27 cellular contexts compared by ENCODE assay signal in genomic region chr11:50080256-50080655, GRCh38. TPM values are rescaled to one million over a fixed set of nuclear protein-coding genes. Genes with fewer than 3 reads are reported as not detected.
DNase-seq lines count a peak whose midpoint lies in the region; ATAC-seq, FAIRE-seq and TF ChIP-seq lines count a peak whose summit lies in the region.
"Had no signal": no experiment of that assay in that cellular context is flagged by ENCODE, and none has a peak within 500 bp of the region (broad histone marks: within the 10 kb centered on the region; RNA-seq: fewer than 3 reads in every experiment).

No MANE protein-coding gene starts in this region.

- CTCF ChIA-PET in CD8-positive, alpha-beta T cell (lab: Charles Lee): no interaction called here

- in situ Hi-C loops in Caki2 (cut with HindIII; ENCODE audit: low pct_unique_long_range_greater_than_20kb, low sequenced_read_pairs): no loop called here

- H3K27me3 ChIP-seq in CD8-positive, alpha-beta T cell (ENCODE audit: insufficient read depth, low read length): no peaks in the 10 kb centered on the region
- H3K27me3 ChIP-seq: BLaER1 had no signal

- no peaks in the 10 kb centered on the region for H3K4me1 ChIP-seq in CD8-positive, alpha-beta T cell (ENCODE audit: insufficient read depth, low read length)
- H3K4me1 ChIP-seq: BLaER1, HAP-1 had no signal

- no peak overlapping the region for H3K27ac ChIP-seq in CD8-positive, alpha-beta T cell (ENCODE audit: low read depth, low read length)
- H3K27ac ChIP-seq: BLaER1, C4-2B had no signal

- no peak overlapping the region for H3K4me3 Mint-ChIP-seq in CD8-positive, alpha-beta T cell
- H3K4me3 Mint-ChIP-seq: B cell; CD4-positive, CD25-positive, alpha-beta regulatory T cell; CD8-positive, alpha-beta memory T cell; HFFc6 had no signal

- no peak for ATAC-seq in GM18519 (IDR thresholded peaks at IDR 0.05; ENCODE audit: low FRiP score, unreplicated experiment)
- ATAC-seq in CD8-positive, alpha-beta T cell: no peak

- H3K36me3 Mint-ChIP-seq in CD8-positive, alpha-beta T cell: no peaks in the 10 kb centered on the region
- H3K36me3 Mint-ChIP-seq: CD4-positive, CD25-positive, alpha-beta regulatory T cell had no signal

- no peaks in the 10 kb centered on the region for H3K9me3 ChIP-seq in CD8-positive, alpha-beta T cell (ENCODE audit: low read length)
- H3K9me3 ChIP-seq: BLaER1, HAP-1 had no signal

- intact Hi-C loops in CD8-positive, alpha-beta T cell (cut with DNase I, micrococcal nuclease): no loop called here

- peaks cover 13% of the 10 kb centered on the region for H3K9me3 Mint-ChIP-seq in CD8-positive, alpha-beta T cell

- no peaks in the 10 kb centered on the region for H3K27me3 Mint-ChIP-seq in CD8-positive, alpha-beta T cell (ENCODE audit: low read depth)
- H3K27me3 Mint-ChIP-seq: B cell; CD4-positive, CD25-positive, alpha-beta regulatory T cell; CD8-positive, alpha-beta memory T cell had no signal

- H3K4me1 Mint-ChIP-seq in CD8-positive, alpha-beta T cell (ENCODE audit: low read depth): no peaks in the 10 kb centered on the region
- H3K4me1 Mint-ChIP-seq: B cell; CD4-positive, CD25-positive, alpha-beta regulatory T cell; CD8-positive, alpha-beta memory T cell had no signal

- no peak overlapping the region for H3K27ac Mint-ChIP-seq in CD8-positive, alpha-beta T cell
- H3K27ac Mint-ChIP-seq: B cell; CD4-positive, CD25-positive, alpha-beta regulatory T cell; CD8-positive, alpha-beta memory T cell; HFFc6 had no signal

- no peak for TF ChIP-seq CTCF in fibroblast of mammary gland (conservative IDR thresholded peaks at IDR 0.05; ENCODE audit: control insufficient read depth, insufficient read depth, low read depth, low read length)
- TF ChIP-seq CTCF in CD8-positive, alpha-beta T cell (IDR thresholded peaks at IDR 0.05): no peak

- no peaks in the 10 kb centered on the region for H3K36me3 ChIP-seq in CD8-positive, alpha-beta T cell (ENCODE audit: insufficient read depth, low read length)
- H3K36me3 ChIP-seq: BLaER1, HAP-1 had no signal

- POLR2A ChIA-PET in CD8-positive, alpha-beta T cell (lab: Charles Lee): no interaction called here

- DNase-seq in A172 (ENCODE audit: low spot score) (peak; percentile 14), Caki2 (ENCODE audit: low read depth) (peak; percentile 15), RCC 7860 (ENCODE audit: low spot score) (peak; percentile 68), fibroblast of mammary gland (ENCODE audit: low read depth) (peak; percentile 5), RPMI8226 (no peak), NCI-H187 (lab: John Stamatoyannopoulos, UW) (no peak)
- DNase-seq in CD8-positive, alpha-beta T cell: no peak
- DNase-seq: 8988T; Calu3; CD4-positive, CD25-positive, alpha-beta regulatory T cell; CD8-positive, alpha-beta memory T cell; DMS53; DMS79 treated with DMSO at 0.1 percent for 48 hours; GF-D8; GOT3; HFFc6 had no signal

- FAIRE-seq in RCC 7860 (lab: Jason Lieb, UNC): no peak
- FAIRE-seq: GM12891, GM18507, H54 had no signal

- H3K4me3 ChIP-seq in fibroblast of mammary gland (ENCODE audit: control insufficient read depth, low read depth, low read length): no peak overlapping the region
- no peak overlapping the region for H3K4me3 ChIP-seq in CD8-positive, alpha-beta T cell (ENCODE audit: low read depth, low read length)
- H3K4me3 ChIP-seq: BLaER1, HAP-1 had no signal

RNA-seq across cellular contexts. Expression of gene OR4C45, which starts 47.6 kb away (rescaled TPM):
- total RNA-seq in A172 (2014; rRNA removed; shearing (Covaris generic)): not detected in 2 replicates
- total RNA-seq in Caki2 (2014; rRNA removed; shearing (Covaris generic); ENCODE audit: low replicate concordance): not detected in 2 replicates
- total RNA-seq in CD8-positive, alpha-beta T cell: not detected
- total RNA-seq: A673; B cell; Calu3; CD4-positive, CD25-positive, alpha-beta regulatory T cell; CD8-positive, alpha-beta memory T cell; Daoy; G401; HFFc6 had no signal

Comparison
In these comparisons a context has a peak if more than half of its experiments do, and no peak if none do; other contexts are left out.
1. DNase-seq: peak in A172 (single experiment), Caki2 (single experiment), RCC 7860 (single experiment) and fibroblast of mammary gland (single experiment); none in RPMI8226 (single experiment), CD8-positive, alpha-beta T cell (0 of 7) and NCI-H187 (0 of 2).